Comparison of ENCODE assay signal across 23 cellular contexts in genomic region chr4:100295792-100296191, GRCh38.
A peak's percentile ranks its signal among the peaks of the same experiment; 100 is the strongest.
DNase-seq lines count a peak whose midpoint lies in the region; ATAC-seq and TF ChIP-seq lines count a peak whose summit lies in the region.
"Had no signal": no experiment of that assay in that cellular context is flagged by ENCODE, and none has a peak within 500 bp of the region (broad histone marks: within the 10 kb centered on the region; RNA-seq: fewer than 3 reads in every experiment).

No MANE protein-coding gene starts in this region.

- H3K27ac Mint-ChIP-seq in activated CD8-positive, alpha-beta memory T cell treated with anti-CD3 and anti-CD28 coated beads, Interleukin-2, amount 10 ng/mL, durations not matched to agents 7 days and 5 days: no peak overlapping the region
- H3K27ac Mint-ChIP-seq: activated CD8-positive, alpha-beta T cell treated with anti-CD3 and anti-CD28 coated beads for 36 hours; activated naive CD4-positive, alpha-beta T cell treated with anti-CD3 and anti-CD28 coated beads, Interleukin-2, amount 50 U/mL, for 72 hours; brain; H9; naive B cell; stimulated activated naive B cell treated with anti-CD40 and anti-IgM and Interleukin-4, amounts not matched to agents 10 μg/mL and 1 μg/mL and 100 μg/mL, for 72 hours had no signal

- H3K9ac ChIP-seq in GM23248: no peak overlapping the region

- no peak overlapping the region for H3K4me3 ChIP-seq in GM23248
- H3K4me3 ChIP-seq in psoas muscle: no peak overlapping the region
- H3K4me3 ChIP-seq: esophagus squamous epithelium, lung, right atrium auricular region, SJSA1, transverse colon had no signal

- H3K9me2 ChIP-seq in GM23248 (ENCODE audit: insufficient read depth): no peaks in the 10 kb centered on the region

- no peaks in the 10 kb centered on the region for H3K9me3 ChIP-seq in GM23248 (ENCODE audit: low read depth)
- no peaks in the 10 kb centered on the region for H3K9me3 ChIP-seq in psoas muscle
- H3K9me3 ChIP-seq: esophagus squamous epithelium, right atrium auricular region, SJSA1, transverse colon had no signal

- no peak overlapping the region for H3K4me3 Mint-ChIP-seq in activated CD8-positive, alpha-beta memory T cell treated with anti-CD3 and anti-CD28 coated beads, Interleukin-2, amount 10 ng/mL, durations not matched to agents 7 days and 5 days
- H3K4me3 Mint-ChIP-seq: activated CD8-positive, alpha-beta T cell treated with anti-CD3 and anti-CD28 coated beads for 36 hours; activated T-cell treated with anti-CD3 and anti-CD28 coated beads, Interleukin-2, amount 50 U/mL, for 4 hours; brain; H9; naive B cell; stimulated activated naive B cell treated with anti-CD40 and anti-IgM and Interleukin-4, amounts not matched to agents 10 μg/mL and 1 μg/mL and 100 μg/mL, for 72 hours had no signal

- H3K4me1 Mint-ChIP-seq in activated CD8-positive, alpha-beta memory T cell treated with anti-CD3 and anti-CD28 coated beads, Interleukin-2, amount 10 ng/mL, durations not matched to agents 7 days and 5 days: no peaks in the 10 kb centered on the region
- H3K4me1 Mint-ChIP-seq: naive B cell; stimulated activated naive B cell treated with anti-CD40 and anti-IgM and Interleukin-4, amounts not matched to agents 10 μg/mL and 1 μg/mL and 100 μg/mL, for 72 hours had no signal

- no peak overlapping the region for H3K4me2 ChIP-seq in GM23248 (ENCODE audit: unreplicated experiment)

- CTCF ChIA-PET in activated CD8-positive, alpha-beta memory T cell treated with anti-CD3 and anti-CD28 coated beads, Interleukin-2, amount 10 ng/mL, durations not matched to agents 7 days and 5 days (lab: Charles Lee): no interaction called here

- H3K36me3 ChIP-seq in GM23248 (ENCODE audit: low read depth): no peaks in the 10 kb centered on the region
- no peaks in the 10 kb centered on the region for H3K36me3 ChIP-seq in psoas muscle (ENCODE audit: insufficient read depth in 1 of 2, low read depth in 1 of 2)
- H3K36me3 ChIP-seq: esophagus squamous epithelium, right atrium auricular region, SJSA1, transverse colon had no signal

- no peak for TF ChIP-seq CTCF in psoas muscle (IDR thresholded peaks at IDR 0.05)

- no peaks in the 10 kb centered on the region for H3K9me3 Mint-ChIP-seq in activated CD8-positive, alpha-beta memory T cell treated with anti-CD3 and anti-CD28 coated beads, Interleukin-2, amount 10 ng/mL, durations not matched to agents 7 days and 5 days (ENCODE audit: low read depth)
- H3K9me3 Mint-ChIP-seq: activated CD8-positive, alpha-beta T cell treated with anti-CD3 and anti-CD28 coated beads for 36 hours; activated naive CD4-positive, alpha-beta T cell treated with anti-CD3 and anti-CD28 coated beads, Interleukin-2, amount 50 U/mL, for 72 hours; activated T-cell treated with anti-CD3 and anti-CD28 coated beads, Interleukin-2, amount 50 U/mL, for 4 hours; brain; H9; naive B cell; stimulated activated naive B cell treated with anti-CD40 and anti-IgM and Interleukin-4, amounts not matched to agents 10 μg/mL and 1 μg/mL and 100 μg/mL, for 72 hours had no signal

- H3K27ac ChIP-seq in GM23248 (no peak overlapping the region), epithelial cell of prostate (peak overlapping the region; percentile 7), psoas muscle (no peak overlapping the region)
- H3K27ac ChIP-seq: esophagus squamous epithelium, right atrium auricular region, SJSA1, transverse colon had no signal

- peaks cover 35% of the 10 kb centered on the region for H3F3A ChIP-seq in GM23248 (ENCODE audit: insufficient read depth)

- H3K27me3 Mint-ChIP-seq in activated CD8-positive, alpha-beta memory T cell treated with anti-CD3 and anti-CD28 coated beads, Interleukin-2, amount 10 ng/mL, durations not matched to agents 7 days and 5 days: no peaks in the 10 kb centered on the region
- H3K27me3 Mint-ChIP-seq: activated CD8-positive, alpha-beta T cell treated with anti-CD3 and anti-CD28 coated beads for 36 hours; brain had no signal

- no peaks in the 10 kb centered on the region for H3K36me3 Mint-ChIP-seq in activated CD8-positive, alpha-beta memory T cell treated with anti-CD3 and anti-CD28 coated beads, Interleukin-2, amount 10 ng/mL, durations not matched to agents 7 days and 5 days
- H3K36me3 Mint-ChIP-seq: activated naive CD4-positive, alpha-beta T cell treated with anti-CD3 and anti-CD28 coated beads, Interleukin-2, amount 50 U/mL, for 72 hours; brain; naive B cell; stimulated activated naive B cell treated with anti-CD40 and anti-IgM and Interleukin-4, amounts not matched to agents 10 μg/mL and 1 μg/mL and 100 μg/mL, for 72 hours had no signal

- intact Hi-C loops in psoas muscle (cut with DNase I): loop anchor here (5.0 kb wide), 1 partner anchor 48 kb away; no protein-coding TSS in a partner anchor

- H2AFZ ChIP-seq in GM23248: no peak overlapping the region

- H3K27me3 ChIP-seq in GM23248 (replicated peaks; ENCODE audit: insufficient read depth) (no peaks in the 10 kb centered on the region), psoas muscle (ENCODE audit: insufficient read depth in 3 of 3, low read length in 2 of 3) (no peaks in the 10 kb centered on the region)
- H3K27me3 ChIP-seq: esophagus squamous epithelium, right atrium auricular region, SJSA1, transverse colon had no signal

- no peaks in the 10 kb centered on the region for H3K79me2 ChIP-seq in GM23248 (ENCODE audit: insufficient read depth)

- peak; percentile 36 to 61 (median 53) for ATAC-seq in psoas muscle
- ATAC-seq in activated CD8-positive, alpha-beta memory T cell treated with anti-CD3 and anti-CD28 coated beads, Interleukin-2, amount 10 ng/mL, durations not matched to agents 7 days and 5 days: no peak
- ATAC-seq: activated CD8-positive, alpha-beta T cell treated with anti-CD3 and anti-CD28 coated beads for 36 hours; activated T-cell treated with anti-CD3 and anti-CD28 coated beads, Interleukin-2, amount 50 U/mL, for 4 hours; stimulated activated naive B cell treated with anti-CD40 and anti-IgM and Interleukin-4, amounts not matched to agents 10 μg/mL and 1 μg/mL and 100 μg/mL, for 72 hours had no signal

- DNase-seq in GM23248 (peak; percentile 25), RPMI7951 (ENCODE audit: low read depth) (peak; percentile 46), epithelial cell of prostate (ENCODE audit: low read depth, low spot score) (no peak), psoas muscle (no peak), epidermal melanocyte (ENCODE audit: insufficient read length, low spot score) (no peak), NCI-H2227 (lab: John Stamatoyannopoulos, UW; ENCODE audit: unreplicated experiment) (no peak), T-helper 9 cell (no peak)
- DNase-seq in activated CD8-positive, alpha-beta memory T cell treated with anti-CD3 and anti-CD28 coated beads, Interleukin-2, amount 10 ng/mL, durations not matched to agents 7 days and 5 days: no peak
- DNase-seq: activated CD8-positive, alpha-beta T cell treated with anti-CD3 and anti-CD28 coated beads for 36 hours; activated T-cell treated with anti-CD3 and anti-CD28 coated beads, Interleukin-2, amount 50 U/mL, for 4 hours; esophagus squamous epithelium; H9; islet precursor cell; naive B cell; NCI-H1694; NCI-H345; stimulated activated naive B cell treated with anti-CD40 and anti-IgM and Interleukin-4, amounts not matched to agents 10 μg/mL and 1 μg/mL and 100 μg/mL, for 72 hours; transverse colon had no signal

- H4K20me1 ChIP-seq in GM23248 (ENCODE audit: insufficient read depth): no peaks in the 10 kb centered on the region

- H3K4me1 ChIP-seq in GM23248 (ENCODE audit: insufficient read depth) (peaks cover 42% of the 10 kb centered on the region), psoas muscle (peaks cover 42% of the 10 kb centered on the region)
- H3K4me1 ChIP-seq: right atrium auricular region, transverse colon had no signal

- 61 to 69% methylated on average over 2 of the region's 2 CpGs for WGBS in GM23248 (ENCODE audit: low coverage in 1 of 2, low lambda C conversion rate in 2 of 2, missing lambda C conversion rate in 2 of 2), 2 experiments
- 26 to 35% (median 31%) methylated on average over 2 of the region's 2 CpGs for WGBS in psoas muscle, 3 donors

- in situ Hi-C loops in GM23248 (cut with MboI): no loop called here

Comparison
In these comparisons a context has a peak if more than half of its experiments do, and no peak if none do; other contexts are left out.
1. DNase-seq: peak in GM23248 (single experiment) and RPMI7951 (single experiment); none in epithelial cell of prostate (single experiment), psoas muscle (0 of 2), activated CD8-positive, alpha-beta memory T cell treated with anti-CD3 and anti-CD28 coated beads, Interleukin-2, amount 10 ng/mL, durations not matched to agents 7 days and 5 days (single experiment), epidermal melanocyte (single experiment), NCI-H2227 (single experiment) and T-helper 9 cell (single experiment).